Comparison of ENCODE assay signal across 8 cellular contexts in the genomic region with DNA sequence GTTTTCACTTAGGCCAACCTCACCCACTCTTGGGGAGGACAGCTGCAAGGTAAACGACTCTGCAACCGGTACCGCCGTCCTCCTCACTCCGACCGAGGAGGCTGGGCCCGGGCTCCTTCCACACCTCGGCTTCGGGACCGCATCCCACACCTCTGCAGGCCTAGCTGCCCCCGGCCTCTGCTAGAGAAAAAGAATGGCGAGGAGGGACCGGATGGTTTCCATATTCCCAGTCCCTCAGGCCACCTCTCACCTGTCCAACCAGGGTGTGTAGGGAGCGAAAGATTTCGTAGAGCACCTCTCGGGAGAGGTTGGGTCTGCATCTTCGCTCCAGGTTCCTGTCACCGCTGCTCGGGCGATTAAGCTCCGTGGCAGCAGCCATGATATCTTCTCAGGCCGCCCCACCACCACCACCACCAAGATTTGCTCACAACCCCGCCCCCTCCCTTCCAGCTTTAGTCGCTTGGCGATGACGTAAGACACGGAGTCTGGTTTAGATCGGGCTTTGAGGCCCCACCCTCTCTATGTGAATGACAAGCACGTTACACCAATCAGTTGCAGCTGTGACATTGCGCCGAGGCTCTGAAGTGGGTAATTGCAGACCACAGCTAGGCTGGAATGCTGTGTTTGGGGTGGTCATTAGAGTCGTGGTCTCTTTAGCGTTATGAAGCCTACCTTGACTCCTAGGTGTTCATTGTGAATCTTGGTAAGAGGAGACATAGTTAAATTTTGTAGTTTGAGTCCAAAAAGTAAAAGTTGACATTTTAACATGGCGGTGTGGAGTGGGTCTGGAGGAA. TPM values are rescaled to one million over a fixed set of nuclear protein-coding genes. Genes with fewer than 3 reads are reported as not detected.
DNase-seq lines count a peak whose midpoint lies in the region; ATAC-seq and TF ChIP-seq lines count a peak whose summit lies in the region.

A gene with protein sequence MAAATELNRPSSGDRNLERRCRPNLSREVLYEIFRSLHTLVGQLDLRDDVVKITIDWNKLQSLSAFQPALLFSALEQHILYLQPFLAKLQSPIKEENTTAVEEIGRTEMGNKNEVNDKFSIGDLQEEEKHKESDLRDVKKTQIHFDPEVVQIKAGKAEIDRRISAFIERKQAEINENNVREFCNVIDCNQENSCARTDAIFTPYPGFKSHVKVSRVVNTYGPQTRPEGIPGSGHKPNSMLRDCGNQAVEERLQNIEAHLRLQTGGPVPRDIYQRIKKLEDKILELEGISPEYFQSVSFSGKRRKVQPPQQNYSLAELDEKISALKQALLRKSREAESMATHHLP (minus strand): TSS at position 428 of the 794 bp plus-strand sequence. CDS start 49 bp downstream, at position 379.

- TF ChIP-seq POLR2A in GM10847 (IDR thresholded peaks at IDR 0.05; ENCODE audit: extremely low read depth, insufficient read length) = peak; percentile 30
- TF ChIP-seq POLR2A in transverse colon (IDR thresholded peaks at IDR 0.05) = peak; percentile 72

- peak within 1 kb of the TSS; percentile 42 for H3K4ac ChIP-seq in trophoblast cell (ENCODE audit: low read depth, low read length)

- WGBS in trophoblast cell (ENCODE audit: extremely low coverage, insufficient coverage, insufficient read length) = no CpG with 5 or more reads among the region's 34 CpGs
- 3 to 7% methylated on average over 4 to 34 of the region's 34 CpGs for WGBS in transverse colon (ENCODE audit: low coverage in 1 of 2), 2 donors

- H3K4me1 Mint-ChIP-seq in activated naive CD8-positive, alpha-beta T cell treated with anti-CD3 and anti-CD28 coated beads, Interleukin-2, amount 50 U/mL, for 24 hours = peaks cover 44% of the 10 kb centered on the region

- peak within 1 kb of the TSS; percentile 63 for H3K27ac ChIP-seq in trophoblast cell (ENCODE audit: low read depth, low read length)
- peak within 1 kb of the TSS; percentile 85 to 91 (median 87) for H3K27ac ChIP-seq in transverse colon

- H3K27me3 Mint-ChIP-seq in activated naive CD8-positive, alpha-beta T cell treated with anti-CD3 and anti-CD28 coated beads, Interleukin-2, amount 50 U/mL, for 24 hours = peaks cover 16% of the 10 kb centered on the region

- peak within 1 kb of the TSS; percentile 50 for H4K91ac ChIP-seq in trophoblast cell (ENCODE audit: low read depth, low read length)

- peak within 1 kb of the TSS; percentile 75 for H2AFZ ChIP-seq in trophoblast cell (ENCODE audit: insufficient read depth, low read length, poor library complexity)

- no peak within 1 kb of the TSS for H2BK12ac ChIP-seq in trophoblast cell (ENCODE audit: low read length)

- in situ Hi-C loops in transverse colon (cut with MboI; ENCODE audit: low pct_ligation_motif_present in 1 of 4, low pct_unique_long_range_greater_than_20kb in 1 of 4, low sequenced_read_pairs in 3 of 4) = no loop called here

- H3K36me3 ChIP-seq in trophoblast cell (ENCODE audit: control insufficient read depth in 1 of 2, insufficient read depth in 2 of 2, low read length in 2 of 2) (no peaks in the 10 kb centered on the region), transverse colon (no peaks in the 10 kb centered on the region)

- H3K79me2 ChIP-seq in trophoblast cell (ENCODE audit: control insufficient read depth, insufficient read depth, low read length, poor library complexity) = peaks cover 5% of the 10 kb centered on the region

- H2BK120ac ChIP-seq in trophoblast cell (ENCODE audit: insufficient read depth, low read length, poor library complexity) = peak within 1 kb of the TSS; percentile 68

- peak within 1 kb of the TSS; percentile 99 for H3K9ac ChIP-seq in trophoblast cell (ENCODE audit: low read length)

- no peak within 1 kb of the TSS for H2AK5ac ChIP-seq in trophoblast cell (ENCODE audit: low read length)

- peaks cover 6% of the 10 kb centered on the region for H3K36me3 Mint-ChIP-seq in activated naive CD8-positive, alpha-beta T cell treated with anti-CD3 and anti-CD28 coated beads, Interleukin-2, amount 50 U/mL, for 24 hours (ENCODE audit: low read depth)

- intact Hi-C loops in cardiac septum (cut with DNase I) = no loop called here
- intact Hi-C loops in transverse colon (cut with DNase I; ENCODE audit: low total_unique reads) = no loop called here

- H3K4me2 ChIP-seq in trophoblast cell (ENCODE audit: low read length) = peak within 1 kb of the TSS; percentile 75

- peak within 1 kb of the TSS; percentile 74 for H3K14ac ChIP-seq in trophoblast cell (ENCODE audit: low read length)

- no peak for TF ChIP-seq CTCF in transverse colon (IDR thresholded peaks at IDR 0.05)

- peaks cover 4% of the 10 kb centered on the region for H3K9me3 Mint-ChIP-seq in activated naive CD8-positive, alpha-beta T cell treated with anti-CD3 and anti-CD28 coated beads, Interleukin-2, amount 50 U/mL, for 24 hours

- H3K27ac Mint-ChIP-seq in activated naive CD8-positive, alpha-beta T cell treated with anti-CD3 and anti-CD28 coated beads, Interleukin-2, amount 50 U/mL, for 24 hours = peak within 1 kb of the TSS; percentile 93

- H3K23ac ChIP-seq in trophoblast cell (ENCODE audit: low read length) = no peak within 1 kb of the TSS

- DNase-seq in NCI-H1417 treated with DMSO at 0.1 percent for 48 hours (lab: John Stamatoyannopoulos, UW) (peak; percentile 90), SW480 (ENCODE audit: low spot score) (peak; percentile 95), cardiac septum (ENCODE audit: low spot score) (peak; percentile 93), trophoblast cell (peak; percentile 94 to 95), transverse colon (peak; percentile 92)
- peak; percentile 88 for DNase-seq in activated naive CD8-positive, alpha-beta T cell treated with anti-CD3 and anti-CD28 coated beads, Interleukin-2, amount 50 U/mL, for 24 hours

- peak within 1 kb of the TSS; percentile 94 for H4K8ac ChIP-seq in trophoblast cell (ENCODE audit: low read depth, low read length)

- peak within 1 kb of the TSS; percentile 75 for H2BK5ac ChIP-seq in trophoblast cell (ENCODE audit: low read depth, low read length, poor library complexity)

- H3K4me3 Mint-ChIP-seq in activated naive CD8-positive, alpha-beta T cell treated with anti-CD3 and anti-CD28 coated beads, Interleukin-2, amount 50 U/mL, for 24 hours = peak within 1 kb of the TSS; percentile 91

- H3K79me1 ChIP-seq in trophoblast cell (ENCODE audit: low read length) = peaks cover 4% of the 10 kb centered on the region

- peak within 1 kb of the TSS; percentile 57 for H3K18ac ChIP-seq in trophoblast cell (ENCODE audit: low read length)

- H3K4me3 ChIP-seq in trophoblast cell (ENCODE audit: low read depth, low read length) = peak within 1 kb of the TSS; percentile 99
- peak within 1 kb of the TSS; percentile 63 to 72 (median 68) for H3K4me3 ChIP-seq in transverse colon

- peak; percentile 100 for ATAC-seq in HG02763 (IDR thresholded peaks at IDR 0.05; ENCODE audit: unreplicated experiment)
- ATAC-seq in activated naive CD8-positive, alpha-beta T cell treated with anti-CD3 and anti-CD28 coated beads, Interleukin-2, amount 50 U/mL, for 24 hours = peak; percentile 95

- H3K4me1 ChIP-seq in trophoblast cell (ENCODE audit: control insufficient read depth in 1 of 2, insufficient read depth in 2 of 2, low read length in 2 of 2) (no peaks in the 10 kb centered on the region), transverse colon (peaks cover 3 to 33% (median 22%) of the 10 kb centered on the region in 4 donors)

- no peak for TF ChIP-seq EP300 in transverse colon (IDR thresholded peaks at IDR 0.05; ENCODE audit: low read depth)

- peak within 1 kb of the TSS; percentile 76 for H4K12ac ChIP-seq in trophoblast cell (ENCODE audit: low read depth, low read length)

- H3K9me3 ChIP-seq in trophoblast cell (ENCODE audit: insufficient read depth, low read depth, low read length) (no peaks in the 10 kb centered on the region), transverse colon (no peaks in the 10 kb centered on the region)

- H3K27me3 ChIP-seq in trophoblast cell (ENCODE audit: insufficient read depth, low read length) = no peaks in the 10 kb centered on the region
- peaks cover 9% of the 10 kb centered on the region for H3K27me3 ChIP-seq in transverse colon

RNA-seq across cellular contexts. Expression of the gene that starts here (rescaled TPM):
- 12.1 TPM for total RNA-seq in cardiac septum
- 18.8 and 20.1 TPM in 2 replicates for polyA plus RNA-seq in trophoblast cell (2013)
- total RNA-seq in transverse colon = 10 to 100 TPM in 3 of 4 donors, 1 to 10 TPM in 1; 5.4 to 20.6 (median 17.1) TPM

Comparison
In these comparisons a context has a peak if more than half of its experiments do, and no peak if none do; other contexts are left out.
1. Peak in every context shown above with its lines: DNase-seq, ATAC-seq, H3K4me3 ChIP-seq and H3K27ac ChIP-seq.